Comparison of ENCODE assay signal across 31 cellular contexts in genomic region chr2:136783856-136784255, GRCh38. TPM values are rescaled to one million over a fixed set of nuclear protein-coding genes. Genes with fewer than 3 reads are reported as not detected.
"Had no signal": no experiment of that assay in that cellular context is flagged by ENCODE, and none has a peak within 500 bp of the region (broad histone marks: within the 10 kb centered on the region; RNA-seq: fewer than 3 reads in every experiment).

No MANE protein-coding gene starts in this region.

- H3K36me3 Mint-ChIP-seq: memory B cell; natural killer cell; stimulated activated memory B cell treated with anti-CD40 and anti-IgM and Interleukin-4, amounts not matched to agents 10 μg/mL and 1 μg/mL and 100 μg/mL, for 72 hours had no signal

- H3K27me3 Mint-ChIP-seq: dendritic cell treated with granulocyte-macrophage colony-stimulating factor and Interleukin-4, amounts not matched to agents 40 ng/mL and 50 ng/mL, for 4 days; stimulated activated memory B cell treated with anti-CD40 and anti-IgM and Interleukin-4, amounts not matched to agents 10 μg/mL and 1 μg/mL and 100 μg/mL, for 72 hours had no signal

- H3K9me3 ChIP-seq: colonic mucosa, esophagus muscularis mucosa, heart right ventricle, left ventricle myocardium inferior, lower lobe of right lung, ovary, right atrium auricular region, stomach, thyroid gland, vagina had no signal

- H3K9me3 Mint-ChIP-seq: dendritic cell treated with granulocyte-macrophage colony-stimulating factor and Interleukin-4, amounts not matched to agents 40 ng/mL and 50 ng/mL, for 4 days; endodermal cell; memory B cell had no signal

- H3K27ac ChIP-seq: colonic mucosa, esophagus muscularis mucosa, heart right ventricle, left ventricle myocardium inferior, lower lobe of right lung, ovary, right atrium auricular region, stomach, thyroid gland, vagina had no signal

- ATAC-seq: heart right ventricle; left colon; lower lobe of right lung; natural killer cell; sciatic nerve; stimulated activated memory B cell treated with anti-CD40 and anti-IgM and Interleukin-4, amounts not matched to agents 10 μg/mL and 1 μg/mL and 100 μg/mL, for 72 hours had no signal

- H3K4me3 ChIP-seq: colonic mucosa, esophagus muscularis mucosa, heart right ventricle, left ventricle myocardium inferior, lower lobe of right lung, ovary, right atrium auricular region, smooth muscle cell, stomach, thyroid gland, vagina had no signal

- H3K36me3 ChIP-seq: colonic mucosa, esophagus muscularis mucosa, heart right ventricle, left ventricle myocardium inferior, lower lobe of right lung, ovary, right atrium auricular region, stomach, thyroid gland, vagina had no signal

- H3K4me3 Mint-ChIP-seq: dendritic cell treated with granulocyte-macrophage colony-stimulating factor and Interleukin-4, amounts not matched to agents 40 ng/mL and 50 ng/mL, for 4 days; endodermal cell; memory B cell; natural killer cell; stimulated activated memory B cell treated with anti-CD40 and anti-IgM and Interleukin-4, amounts not matched to agents 10 μg/mL and 1 μg/mL and 100 μg/mL, for 72 hours had no signal

- H3K27me3 ChIP-seq: colonic mucosa, esophagus muscularis mucosa, heart right ventricle, ovary, right atrium auricular region, stomach, thyroid gland, vagina had no signal

- H3K4me1 Mint-ChIP-seq: endodermal cell; memory B cell; natural killer cell; stimulated activated memory B cell treated with anti-CD40 and anti-IgM and Interleukin-4, amounts not matched to agents 10 μg/mL and 1 μg/mL and 100 μg/mL, for 72 hours had no signal

- H3K4me1 ChIP-seq: colonic mucosa, esophagus muscularis mucosa, heart right ventricle, left ventricle myocardium inferior, lower lobe of right lung, right atrium auricular region, stomach, thyroid gland, vagina had no signal

- H3K27ac Mint-ChIP-seq: dendritic cell treated with granulocyte-macrophage colony-stimulating factor and Interleukin-4, amounts not matched to agents 40 ng/mL and 50 ng/mL, for 4 days; endodermal cell; memory B cell; natural killer cell; stimulated activated memory B cell treated with anti-CD40 and anti-IgM and Interleukin-4, amounts not matched to agents 10 μg/mL and 1 μg/mL and 100 μg/mL, for 72 hours had no signal

- DNase-seq: colonic mucosa; effector CD8-positive, alpha-beta T cell; endodermal cell; foreskin melanocyte; glutamatergic neuron; heart right ventricle; hippocampal formation; left colon; left ventricle myocardium inferior; lower lobe of right lung; natural killer cell; occipital lobe; ovary; posterior cingulate gyrus; stimulated activated CD4-positive, alpha-beta T cell treated with anti-CD3 and anti-CD28 coated beads, Interleukin-12 subunit alpha, Interleukin-12 subunit beta, amount 100 ng/mL, for 4 hours; stimulated activated CD4-positive, alpha-beta T cell treated with anti-CD3 and anti-CD28 coated beads, Interleukin-1b, Interleukin-23, amount 100 ng/mL, for 48 hours; stimulated activated CD4-positive, alpha-beta T cell treated with anti-CD3 and anti-CD28 coated beads, Interleukin-4, amount 100 ng/mL, for 24 hours; stomach; thyroid gland; trophoblast cell had no signal

RNA-seq across cellular contexts. Expression of gene THSD7B, which starts 18.5 kb away (rescaled TPM):
- total RNA-seq: chondrocyte, mononuclear cell, natural killer cell, smooth muscle cell had no signal
- polyA plus RNA-seq: fibroblast of lung, smooth muscle cell had no signal
